In the genomic region with DNA sequence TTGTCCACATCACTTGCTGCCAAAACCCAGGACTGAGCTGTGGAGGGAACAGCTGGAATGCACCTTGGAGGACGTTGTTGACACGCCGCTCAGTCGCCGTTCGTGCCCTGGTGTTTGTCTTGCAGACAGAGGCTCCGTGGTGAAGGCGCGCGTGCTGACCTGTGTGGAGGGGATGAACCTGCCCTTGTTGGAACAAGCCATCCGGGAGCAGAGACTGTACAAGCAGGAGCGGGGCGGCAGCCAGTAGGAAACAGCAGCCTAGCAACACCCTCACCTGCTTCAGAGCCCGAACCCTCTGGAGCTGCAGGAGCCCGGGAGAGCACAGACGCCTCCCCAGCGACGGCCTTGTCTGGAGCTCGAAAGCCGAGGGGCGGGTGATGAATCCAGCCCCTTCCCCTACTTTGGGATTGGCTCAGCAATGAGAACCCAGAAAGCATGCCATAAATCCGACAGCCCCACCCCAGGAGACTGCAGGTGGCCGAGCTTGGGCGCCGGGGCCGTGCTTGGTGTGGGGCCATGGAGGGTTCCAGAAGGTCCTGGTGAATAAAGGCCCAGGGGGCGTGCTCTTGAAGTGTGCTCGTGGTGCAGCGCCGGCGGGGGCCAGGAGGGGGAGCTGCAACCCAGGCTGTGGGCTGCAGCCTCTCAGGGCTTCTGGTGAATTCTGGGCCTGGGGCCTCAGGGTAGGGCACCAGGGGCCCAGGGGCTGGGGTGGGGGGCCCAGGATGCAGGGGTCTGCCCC, we compare ENCODE assay signal across 9 cellular contexts. TPM values are rescaled to one million over a fixed set of nuclear protein-coding genes. Genes with fewer than 3 reads are reported as not detected.
DNase-seq lines count a peak whose midpoint lies in the region; ATAC-seq, FAIRE-seq and TF ChIP-seq lines count a peak whose summit lies in the region.
"Had no signal": no experiment of that assay in that cellular context is flagged by ENCODE, and none has a peak within 500 bp of the region (broad histone marks: within the 10 kb centered on the region; RNA-seq: fewer than 3 reads in every experiment).

No MANE protein-coding gene starts in this region.

- H3K36me3 ChIP-seq in CD4-positive, CD25-positive, alpha-beta regulatory T cell (ENCODE audit: control insufficient read depth, insufficient read depth, low read length), result no peaks in the 10 kb centered on the region
- H3K36me3 ChIP-seq in K562 (ENCODE audit: control insufficient read depth, insufficient read depth, low read length), result peaks cover 13% of the 10 kb centered on the region; the same call in 2 of the 3 replicates

- no peaks in the 10 kb centered on the region for H3K9me3 ChIP-seq in CD4-positive, CD25-positive, alpha-beta regulatory T cell (ENCODE audit: control insufficient read depth in 2 of 2, low read length in 2 of 2)
- no peaks in the 10 kb centered on the region for H3K9me3 ChIP-seq in K562 (replicated peaks; ENCODE audit: control insufficient read depth, insufficient read depth, low read depth, low read length)

- H3K9me3 Mint-ChIP-seq in CD4-positive, CD25-positive, alpha-beta regulatory T cell, result no peaks in the 10 kb centered on the region

- no peak; the same call in 1 of the 2 replicates for TF ChIP-seq EP300 in K562 (IDR thresholded peaks at IDR 0.05; ENCODE audit: low read length)

- POLR2A ChIA-PET in K562 (lab: Yijun Ruan, JAX), result interaction anchor here (0.6 to 1.4 kb wide), 9 partner anchors 9 to 418 kb away, joined by 3 to 9 read pairs (median 4); a partner anchor contains a TSS

- peaks cover 0 to 28% (median 14%) of the 10 kb centered on the region in 4 donors for H3K4me1 Mint-ChIP-seq in CD4-positive, CD25-positive, alpha-beta regulatory T cell

- H3K27ac Mint-ChIP-seq in CD4-positive, CD25-positive, alpha-beta regulatory T cell, result no peak overlapping the region

- ATAC-seq in CD4-positive, CD25-positive, alpha-beta regulatory T cell (ENCODE audit: low read depth in 2 of 2), result peak; percentile 43 to 54
- ATAC-seq in K562 (peak; percentile 98), left colon (peak; percentile 32), HG02678 (IDR thresholded peaks at IDR 0.05; ENCODE audit: unreplicated experiment) (no peak)

- peak overlapping the region; percentile 80 for H2AFZ ChIP-seq in K562 (ENCODE audit: low read depth, low read length)

- FAIRE-seq in K562 (lab: Jason Lieb, UNC), result peak; percentile 55

- CTCF ChIA-PET in K562 (lab: Yijun Ruan, JAX; ENCODE audit: low intra/inter-chr PET ratio), result interaction anchor here (0.7 to 1.7 kb wide), 2 partner anchors 21 to 279 kb away, joined by 3 to 5 read pairs; a partner anchor contains a TSS

- H3K4me3 ChIP-seq in CD4-positive, CD25-positive, alpha-beta regulatory T cell (ENCODE audit: low read depth, low read length), result no peak overlapping the region
- H3K4me3 ChIP-seq in HL-60 (replicated peaks; ENCODE audit: insufficient read depth, low read length) (no peak overlapping the region), K562 (no peak overlapping the region)

- 46% methylated on average over 30 of the region's 31 CpGs for WGBS in K562 (ENCODE audit: insufficient coverage, low coverage, missing lambda C conversion rate)

- H3K4me3 Mint-ChIP-seq in CD4-positive, CD25-positive, alpha-beta regulatory T cell, result no peak overlapping the region

- TF ChIP-seq CTCF in HL-60 (IDR thresholded peaks at IDR 0.05; ENCODE audit: insufficient read depth, low read length), result peak; percentile 53
- peak; percentile 82 to 98 (median 92) for TF ChIP-seq CTCF in K562 (IDR thresholded peaks at IDR 0.05 in 2 of 3, conservative IDR thresholded peaks at IDR 0.05 in 1 of 3; ENCODE audit: insufficient read depth in 2 of 3, low read depth in 1 of 3, low read length in 3 of 3)

- H3K9me1 ChIP-seq in K562 (ENCODE audit: control insufficient read depth, insufficient read depth, low read length), result no peaks in the 10 kb centered on the region

- no peaks in the 10 kb centered on the region for H3K27me3 Mint-ChIP-seq in CD4-positive, CD25-positive, alpha-beta regulatory T cell

- H3K4me2 ChIP-seq in K562 (ENCODE audit: insufficient read depth, low read length), result no peak overlapping the region

- peaks cover 9% of the 10 kb centered on the region for H3K36me3 Mint-ChIP-seq in CD4-positive, CD25-positive, alpha-beta regulatory T cell

- H3K27me3 ChIP-seq in CD4-positive, CD25-positive, alpha-beta regulatory T cell (ENCODE audit: control insufficient read depth, insufficient read depth, low read length), result no peaks in the 10 kb centered on the region
- H3K27me3 ChIP-seq in HL-60 (ENCODE audit: insufficient read depth, poor library complexity, severe bottlenecking) (no peaks in the 10 kb centered on the region), K562 (ENCODE audit: control insufficient read depth in 2 of 2, insufficient read depth in 2 of 2, low read length in 2 of 2) (no peaks in the 10 kb centered on the region)

- H3K79me2 ChIP-seq in K562 (ENCODE audit: control insufficient read depth, insufficient read depth, low read length), result no peaks in the 10 kb centered on the region

- TF ChIP-seq RAD21 in K562 (CRISPR knock-in tag; conservative IDR thresholded peaks at IDR 0.05 in 1 of 2, IDR thresholded peaks at IDR 0.05 in 1 of 2), result peak; percentile 27 to 68; a peak in 3 of 4 replicates

- no TSS peak for BruUV-seq in K562 (replicated peaks; lab: Mats Ljungman, UMichigan)

- H3K9ac ChIP-seq in K562 (ENCODE audit: insufficient read depth in 1 of 2, low read depth in 2 of 2, low read length in 2 of 2), result peak overlapping the region in 1 of 2 experiments; percentile 86; a peak in 2 of 4 replicates

- no peaks in the 10 kb centered on the region for H4K20me1 ChIP-seq in K562 (replicated peaks; ENCODE audit: control insufficient read depth, insufficient read depth, low read length)

- TF ChIP-seq POLR2A in K562 (conservative IDR thresholded peaks at IDR 0.05), result no peak

- H3K4me1 ChIP-seq in CD4-positive, CD25-positive, alpha-beta regulatory T cell (ENCODE audit: control insufficient read depth, insufficient read depth, low read length, poor library complexity, severe bottlenecking), result peaks cover 11% of the 10 kb centered on the region
- peaks cover 2 to 19% of the 10 kb centered on the region in 2 experiments; a peak in 4 of 5 replicates for H3K4me1 ChIP-seq in K562 (replicated peaks in 1 of 2; ENCODE audit: control insufficient read depth in 2 of 2, insufficient read depth in 2 of 2, low read length in 2 of 2)

- H3K27ac ChIP-seq in CD4-positive, CD25-positive, alpha-beta regulatory T cell (ENCODE audit: insufficient read depth, low read length, poor library complexity, severe bottlenecking), result no peak overlapping the region
- H3K27ac ChIP-seq in HL-60 (replicated peaks), result peak overlapping the region; percentile 34
- no peak overlapping the region for H3K27ac ChIP-seq in K562 (ENCODE audit: extremely low read depth, low read depth, low read length)

- intact Hi-C loops in K562 (cut with micrococcal nuclease), result loop anchor here (10.0 kb wide), 1 partner anchor 245 kb away; no protein-coding TSS in a partner anchor
- intact Hi-C loops in left colon (cut with DNase I, micrococcal nuclease), result loop anchor here in 1 of 2 donors (5.0 to 10.0 kb wide), 2 partner anchors 93 to 295 kb away; no protein-coding TSS in a partner anchor

- peak; percentile 37 to 65 (median 49) for DNase-seq in CD4-positive, CD25-positive, alpha-beta regulatory T cell
- DNase-seq in HL-60 (ENCODE audit: low read depth in 1 of 2, low spot score in 1 of 2) (peak in 1 of 2 experiments; percentile 64), T-helper 9 cell (peak; percentile 61), K562 (ENCODE audit: extremely low read depth in 1 of 4, low spot score in 3 of 4) (peak; percentile 80 to 92 (median 90)), left colon (peak; percentile 59 to 80), foreskin melanocyte (no peak)
- peak; percentile 40 to 48 for DNase-seq in stimulated activated CD8-positive, alpha-beta memory T cell treated with anti-CD3 and anti-CD28 coated beads, Interleukin-15, amount 100 ng/mL, for 48 hours (ENCODE audit: low read depth in 2 of 2)

- in situ Hi-C loops in K562 (cut with MboI), result loop anchor here (10.0 kb wide), 1 partner anchor 225 kb away; a partner anchor contains a TSS

RNA-seq across cellular contexts. Expression of a gene that starts 0.5 kb away (rescaled TPM):
- total RNA-seq in CD4-positive, CD25-positive, alpha-beta regulatory T cell, result 11.6 TPM
- 1 to 10 TPM in 1 of 4 donors, under 1 TPM in 3; 0.17 to 1.0 (median 0.50) TPM for polyA plus RNA-seq in CD4-positive, CD25-positive, alpha-beta regulatory T cell
- 7.8 and 22.7 TPM in 2 replicates for total RNA-seq in K562 (2011; cell fraction: chromatin; rRNA removed; ENCODE audit: low replicate concordance)
- total RNA-seq in K562 (2011; cell fraction: nucleolus; rRNA removed), result 15.4 and 17.0 TPM in 2 replicates
- total RNA-seq in K562 (2011; cell fraction: nucleoplasm; rRNA removed), result 9.2 and 9.4 TPM in 2 replicates
- total RNA-seq in K562 (2014; rRNA removed), result 1.3 and 6.0 TPM in 2 replicates
- 1.1 and 2.8 TPM in 2 replicates for total RNA-seq in K562 (2014; rRNA removed; fragmentation: Illumina TruSeq; extraction: Trizol)
- total RNA-seq in K562 (2015; rRNA removed; fragmentation: Illumina TruSeq; extraction: Trizol), result 4.0 and 4.3 TPM in 2 replicates
- total RNA-seq in K562 (2021), result 5.0 and 5.4 TPM in 2 replicates
- polyA plus RNA-seq in K562 (2011; rRNA removed), result 5.7 and 8.0 TPM in 2 replicates
- polyA plus RNA-seq in K562 (2011; cell fraction: cytosol; rRNA removed), result 5.5 and 7.2 TPM in 2 replicates
- 48.9 and 53.7 TPM in 2 replicates for polyA plus RNA-seq in K562 (2011; cell fraction: nucleus; rRNA removed)
- polyA plus RNA-seq in K562 (2012), result 4.8 and 9.3 TPM in 2 replicates
- polyA plus RNA-seq in K562 (2014; fragmentation: Illumina TruSeq; extraction: Trizol), result 4.7 TPM in 2 replicates
- polyA plus RNA-seq in K562 (2014; fragmentation: Nextera tagmentation; extraction: Ambion mirVana), result under 1 TPM; 0.55 to 0.94 TPM
- polyA plus RNA-seq in K562 (2014; rRNA removed), result 8.2 and 10.6 TPM in 2 replicates
- 0.56 and 1.2 TPM in 2 replicates for polyA minus RNA-seq in K562 (2011; rRNA and poly(A)+ RNA removed)
- not detected in 2 replicates for polyA minus RNA-seq in K562 (2011; cell fraction: cytosol; rRNA and poly(A)+ RNA removed)
- 1.5 and 3.7 TPM in 2 replicates for polyA minus RNA-seq in K562 (2011; cell fraction: nucleus; rRNA and poly(A)+ RNA removed)
- 10 to 100 TPM; 10.1 to 12.4 TPM for total RNA-seq in left colon

RNA-seq across cellular contexts. Expression of a gene that starts 21.1 kb away (rescaled TPM):
- total RNA-seq in CD4-positive, CD25-positive, alpha-beta regulatory T cell, result 17.3 TPM
- 10 to 100 TPM; 19.9 to 26.1 (median 21.5) TPM for polyA plus RNA-seq in CD4-positive, CD25-positive, alpha-beta regulatory T cell
- total RNA-seq in K562 (2011; cell fraction: chromatin; rRNA removed; ENCODE audit: low replicate concordance), result 8.4 and 19.9 TPM in 2 replicates
- total RNA-seq in K562 (2011; cell fraction: nucleolus; rRNA removed), result 2.0 and 4.2 TPM in 2 replicates
- 2.9 and 3.3 TPM in 2 replicates for total RNA-seq in K562 (2011; cell fraction: nucleoplasm; rRNA removed)
- total RNA-seq in K562 (2014; rRNA removed) (21.7 and 22.9 TPM in 2 replicates), K562 (2014; rRNA removed; fragmentation: Illumina TruSeq; extraction: Trizol) (3.3 and 4.5 TPM in 2 replicates), K562 (2015; rRNA removed; fragmentation: Illumina TruSeq; extraction: Trizol) (11.9 and 12.2 TPM in 2 replicates), K562 (2021) (14.2 and 14.6 TPM in 2 replicates), left colon (10 to 100 TPM; 21.2 to 27.9 TPM)
- polyA plus RNA-seq in K562 (2011; rRNA removed) (10.1 and 13.0 TPM in 2 replicates), K562 (2014; fragmentation: Illumina TruSeq; extraction: Trizol) (8.8 and 16.2 TPM in 2 replicates), K562 (2014; fragmentation: Nextera tagmentation; extraction: Ambion mirVana) (1 to 10 TPM; 1.3 to 3.3 TPM), K562 (2014; rRNA removed) (20.4 and 25.7 TPM in 2 replicates)
- polyA plus RNA-seq in K562 (2011; cell fraction: cytosol; rRNA removed), result 16.6 and 20.7 TPM in 2 replicates
- 29.4 and 38.1 TPM in 2 replicates for polyA plus RNA-seq in K562 (2011; cell fraction: nucleus; rRNA removed)
- polyA plus RNA-seq in K562 (2012), result 13.0 and 23.5 TPM in 2 replicates
- polyA minus RNA-seq in K562 (2011; rRNA and poly(A)+ RNA removed), result 4.4 and 9.0 TPM in 2 replicates
- polyA minus RNA-seq in K562 (2011; cell fraction: cytosol; rRNA and poly(A)+ RNA removed), result 2.0 and 3.3 TPM in 2 replicates
- 1.2 and 4.7 TPM in 2 replicates for polyA minus RNA-seq in K562 (2011; cell fraction: nucleus; rRNA and poly(A)+ RNA removed)

RNA-seq across cellular contexts. Expression of a gene that starts 21.2 kb away (rescaled TPM):
- 25.6 TPM for total RNA-seq in CD4-positive, CD25-positive, alpha-beta regulatory T cell
- polyA plus RNA-seq in CD4-positive, CD25-positive, alpha-beta regulatory T cell, result 10 to 100 TPM; 15.0 to 24.3 (median 18.9) TPM
- 83.3 and 88.8 TPM in 2 replicates for total RNA-seq in K562 (2011; cell fraction: chromatin; rRNA removed; ENCODE audit: low replicate concordance)
- total RNA-seq in K562 (2011; cell fraction: nucleolus; rRNA removed), result 53.9 and 55.9 TPM in 2 replicates
- 61.1 and 71.0 TPM in 2 replicates for total RNA-seq in K562 (2011; cell fraction: nucleoplasm; rRNA removed)
- total RNA-seq in K562 (2014; rRNA removed) (9.0 and 14.4 TPM in 2 replicates), K562 (2014; rRNA removed; fragmentation: Illumina TruSeq; extraction: Trizol) (16.5 and 17.9 TPM in 2 replicates), K562 (2015; rRNA removed; fragmentation: Illumina TruSeq; extraction: Trizol) (16.2 and 18.3 TPM in 2 replicates), K562 (2021) (23.7 and 24.1 TPM in 2 replicates), left colon (100 to 1,000 TPM; 170 to 225 TPM)
- polyA plus RNA-seq in K562 (2011; rRNA removed) (20.6 and 25.6 TPM in 2 replicates), K562 (2014; fragmentation: Illumina TruSeq; extraction: Trizol) (13.3 and 14.5 TPM in 2 replicates), K562 (2014; fragmentation: Nextera tagmentation; extraction: Ambion mirVana) (1 to 10 TPM; 8.6 to 9.5 TPM), K562 (2014; rRNA removed) (7.8 and 8.3 TPM in 2 replicates)
- polyA plus RNA-seq in K562 (2011; cell fraction: cytosol; rRNA removed), result 15.4 and 19.4 TPM in 2 replicates
- polyA plus RNA-seq in K562 (2011; cell fraction: nucleus; rRNA removed), result 22.3 and 26.0 TPM in 2 replicates
- 12.9 and 17.2 TPM in 2 replicates for polyA plus RNA-seq in K562 (2012)
- 80.6 and 97.7 TPM in 2 replicates for polyA minus RNA-seq in K562 (2011; rRNA and poly(A)+ RNA removed)
- 52.9 and 57.5 TPM in 2 replicates for polyA minus RNA-seq in K562 (2011; cell fraction: cytosol; rRNA and poly(A)+ RNA removed)
- polyA minus RNA-seq in K562 (2011; cell fraction: nucleus; rRNA and poly(A)+ RNA removed), result 17.2 and 43.8 TPM in 2 replicates

RNA-seq across cellular contexts. Expression of a gene that starts 26.9 kb away (rescaled TPM):
- total RNA-seq in CD4-positive, CD25-positive, alpha-beta regulatory T cell, result 0.15 TPM
- under 1 TPM in 1 of 4 donors, not detected in 3; 0.05 TPM for polyA plus RNA-seq in CD4-positive, CD25-positive, alpha-beta regulatory T cell
- total RNA-seq in K562 (2011; cell fraction: chromatin; rRNA removed; ENCODE audit: low replicate concordance), result 0.07 TPM in 1 of 2 replicates, not detected in the other
- under 0.01 and 0.13 TPM in 2 replicates for total RNA-seq in K562 (2011; cell fraction: nucleolus; rRNA removed)
- total RNA-seq in K562 (2011; cell fraction: nucleoplasm; rRNA removed), result not detected in 2 replicates
- total RNA-seq in K562 (2014; rRNA removed), result 0.04 and 0.18 TPM in 2 replicates
- not detected in 2 replicates for total RNA-seq in K562 (2014; rRNA removed; fragmentation: Illumina TruSeq; extraction: Trizol)
- total RNA-seq in K562 (2015; rRNA removed; fragmentation: Illumina TruSeq; extraction: Trizol), result 0.18 TPM in 1 of 2 replicates, not detected in the other
- 0.11 and 0.13 TPM in 2 replicates for total RNA-seq in K562 (2021)
- polyA plus RNA-seq in K562 (2011; rRNA removed), result not detected in 2 replicates
- polyA plus RNA-seq in K562 (2011; cell fraction: cytosol; rRNA removed), result 0.01 TPM in 1 of 2 replicates, not detected in the other
- 0.04 and 0.10 TPM in 2 replicates for polyA plus RNA-seq in K562 (2011; cell fraction: nucleus; rRNA removed)
- 0.03 and 0.10 TPM in 2 replicates for polyA plus RNA-seq in K562 (2012)
- polyA plus RNA-seq in K562 (2014; fragmentation: Illumina TruSeq; extraction: Trizol), result not detected in 2 replicates
- not detected for polyA plus RNA-seq in K562 (2014; fragmentation: Nextera tagmentation; extraction: Ambion mirVana)
- polyA plus RNA-seq in K562 (2014; rRNA removed), result 0.08 TPM in 1 of 2 replicates, not detected in the other
- not detected in 2 replicates for polyA minus RNA-seq in K562 (2011; rRNA and poly(A)+ RNA removed)
- not detected in 2 replicates for polyA minus RNA-seq in K562 (2011; cell fraction: cytosol; rRNA and poly(A)+ RNA removed)
- not detected in 2 replicates for polyA minus RNA-seq in K562 (2011; cell fraction: nucleus; rRNA and poly(A)+ RNA removed)
- 10 to 100 TPM; 18.9 to 28.5 TPM for total RNA-seq in left colon
- total RNA-seq: HT1080 had no signal

RNA-seq across cellular contexts. Expression of a gene that starts 59.3 kb away (rescaled TPM):
- 15.5 TPM for total RNA-seq in CD4-positive, CD25-positive, alpha-beta regulatory T cell
- polyA plus RNA-seq in CD4-positive, CD25-positive, alpha-beta regulatory T cell, result 1 to 10 TPM; 1.7 to 3.6 (median 2.3) TPM
- 56.4 and 138 TPM in 2 replicates for total RNA-seq in K562 (2011; cell fraction: chromatin; rRNA removed; ENCODE audit: low replicate concordance)
- total RNA-seq in K562 (2011; cell fraction: nucleolus; rRNA removed), result 62.1 and 85.9 TPM in 2 replicates
- total RNA-seq in K562 (2011; cell fraction: nucleoplasm; rRNA removed), result 55.3 and 58.6 TPM in 2 replicates
- 14.5 and 14.8 TPM in 2 replicates for total RNA-seq in K562 (2014; rRNA removed)
- total RNA-seq in K562 (2014; rRNA removed; fragmentation: Illumina TruSeq; extraction: Trizol), result 5.2 and 5.4 TPM in 2 replicates
- 7.5 and 7.7 TPM in 2 replicates for total RNA-seq in K562 (2015; rRNA removed; fragmentation: Illumina TruSeq; extraction: Trizol)
- 10.6 and 14.7 TPM in 2 replicates for total RNA-seq in K562 (2021)
- 10.2 and 11.1 TPM in 2 replicates for polyA plus RNA-seq in K562 (2011; rRNA removed)
- 5.8 and 10.5 TPM in 2 replicates for polyA plus RNA-seq in K562 (2011; cell fraction: cytosol; rRNA removed)
- polyA plus RNA-seq in K562 (2011; cell fraction: nucleus; rRNA removed), result 54.5 and 90.0 TPM in 2 replicates
- polyA plus RNA-seq in K562 (2012), result 9.0 and 13.6 TPM in 2 replicates
- 5.3 and 5.6 TPM in 2 replicates for polyA plus RNA-seq in K562 (2014; fragmentation: Illumina TruSeq; extraction: Trizol)
- polyA plus RNA-seq in K562 (2014; fragmentation: Nextera tagmentation; extraction: Ambion mirVana), result under 1 TPM; 0.46 to 0.55 TPM
- polyA plus RNA-seq in K562 (2014; rRNA removed), result 11.9 and 14.9 TPM in 2 replicates
- polyA minus RNA-seq in K562 (2011; rRNA and poly(A)+ RNA removed), result 13.1 and 15.0 TPM in 2 replicates
- 6.8 and 10.3 TPM in 2 replicates for polyA minus RNA-seq in K562 (2011; cell fraction: cytosol; rRNA and poly(A)+ RNA removed)
- polyA minus RNA-seq in K562 (2011; cell fraction: nucleus; rRNA and poly(A)+ RNA removed), result 27.5 and 29.6 TPM in 2 replicates
- 1 to 10 TPM; 5.2 to 5.5 TPM for total RNA-seq in left colon
